7 cellular contexts compared by ENCODE assay signal in the genomic region with DNA sequence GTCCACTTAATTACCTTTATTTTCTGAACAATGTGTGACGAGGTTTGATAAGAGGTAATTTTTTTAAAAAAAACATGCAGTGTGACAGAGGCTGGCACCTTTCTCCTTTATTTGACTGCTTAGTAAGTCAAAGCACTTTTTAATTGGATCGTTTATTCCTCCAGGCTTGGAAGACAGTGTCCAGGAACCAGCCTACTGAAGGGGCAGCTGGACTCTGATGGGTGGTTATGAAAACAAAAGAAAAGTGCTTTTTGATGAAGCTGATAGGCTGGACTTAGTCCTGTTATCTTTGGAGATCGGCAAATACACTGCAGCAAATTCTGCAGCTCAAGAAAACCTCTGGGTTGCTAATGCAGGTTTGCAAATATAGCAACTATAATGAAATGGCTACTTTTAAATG.
"Had no signal": no experiment of that assay in that cellular context is flagged by ENCODE, and none has a peak within 500 bp of the region (broad histone marks: within the 10 kb centered on the region; RNA-seq: fewer than 3 reads in every experiment).

No MANE protein-coding gene starts in this region.

- H3K4me3 ChIP-seq: tibial nerve had no signal

- H3K27me3 ChIP-seq: tibial nerve had no signal

- H3K27ac ChIP-seq: tibial nerve had no signal

- DNase-seq: activated CD4-positive, alpha-beta memory T cell treated with anti-CD3 and anti-CD28 coated beads for 36 hours; activated effector memory CD4-positive, alpha-beta T cell treated with anti-CD3 and anti-CD28 coated beads, Interleukin-2, amount 50 U/mL, for 16 hours; activated T-cell treated with anti-CD3 and anti-CD28 coated beads, Interleukin-2, amount 50 U/mL, for 4 hours; glutamatergic neuron; natural killer cell had no signal

- ATAC-seq: activated T-cell treated with anti-CD3 and anti-CD28 coated beads, Interleukin-2, amount 50 U/mL, for 4 hours; natural killer cell; stimulated activated memory B cell treated with anti-CD40 and anti-IgM and Interleukin-4, amounts not matched to agents 10 μg/mL and 1 μg/mL and 100 μg/mL, for 72 hours had no signal
